ENCODE assay signal across 30 cellular contexts in the genomic region with DNA sequence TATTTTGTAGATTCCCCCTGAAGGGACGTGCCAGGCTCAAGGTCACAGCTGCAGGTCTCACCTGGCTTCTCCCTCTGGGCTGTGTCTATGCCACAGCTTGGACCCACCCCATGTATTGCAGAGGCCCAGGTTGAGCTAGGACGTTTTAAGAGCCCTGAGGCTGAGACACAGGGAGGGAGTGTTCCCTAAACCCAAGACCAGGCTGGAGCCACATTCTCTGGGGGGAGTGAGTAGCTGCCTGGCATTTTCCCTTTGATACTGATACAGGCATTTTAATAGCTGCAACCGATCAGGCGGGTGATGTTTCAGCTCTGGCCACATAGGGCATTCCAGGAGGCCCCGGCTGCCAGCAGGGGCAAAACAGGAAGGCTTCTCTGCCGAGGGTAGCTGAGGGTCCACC. TPM values are rescaled to one million over a fixed set of nuclear protein-coding genes. Genes with fewer than 3 reads are reported as not detected.
"Had no signal": no experiment of that assay in that cellular context is flagged by ENCODE, and none has a peak within 500 bp of the region (broad histone marks: within the 10 kb centered on the region; RNA-seq: fewer than 3 reads in every experiment).

No MANE protein-coding gene starts in this region.

- H3K4me1 ChIP-seq: adrenal gland, breast epithelium had no signal

- H3K36me3 ChIP-seq: adrenal gland, breast epithelium, cardiac muscle cell, WERI-Rb-1 had no signal

- H3K9me3 ChIP-seq: adrenal gland, breast epithelium had no signal

- H3K27ac ChIP-seq: adrenal gland, breast epithelium, cardiac muscle cell, coronary artery, dorsolateral prefrontal cortex, WERI-Rb-1 had no signal

- H3K4me3 ChIP-seq: adrenal gland, breast epithelium, cardiac muscle cell, coronary artery, dorsolateral prefrontal cortex had no signal

- ATAC-seq: activated CD4-positive, CD25-positive, alpha-beta regulatory T cell treated with anti-CD3 and anti-CD28 coated beads, Interleukin-2, amount 50 U/mL, for 24 hours; activated CD8-positive, alpha-beta T cell treated with anti-CD3 and anti-CD28 coated beads for 36 hours; activated naive CD8-positive, alpha-beta T cell treated with anti-CD3 and anti-CD28 coated beads, Interleukin-2, amount 50 U/mL, for 24 hours; activated T-cell treated with anti-CD3 and anti-CD28 coated beads, Interleukin-2, amount 50 U/mL, for 4 hours; activated T-helper 17 cell treated with anti-CD3 and anti-CD28 coated beads, Interleukin-2, amount 50 U/mL, for 72 hours; esophagus mucosa; T-helper 17 cell had no signal

- DNase-seq: activated B cell treated with CpG ODN at 0.5 μM for 24 hours; activated CD4-positive, alpha-beta T cell treated with anti-CD3 and anti-CD28 coated beads for 48 hours; activated CD4-positive, alpha-beta T cell treated with anti-CD3 and anti-CD28 coated beads, Interleukin-2, amount 50 U/mL, for 1 hour; activated CD4-positive, alpha-beta T cell treated with anti-CD3 and anti-CD28 coated beads, Interleukin-2, amount 50 U/mL, for 48 hours; activated CD8-positive, alpha-beta memory T cell treated with anti-CD3 and anti-CD28 coated beads for 24 hours; activated CD8-positive, alpha-beta T cell treated with anti-CD3 and anti-CD28 coated beads for 36 hours; activated effector memory CD4-positive, alpha-beta T cell treated with Interleukin-2 at 50 U/mL for 16 hours; activated naive CD4-positive, alpha-beta T cell treated with anti-CD3 and anti-CD28 coated beads for 36 hours; activated naive CD8-positive, alpha-beta T cell treated with anti-CD3 and anti-CD28 coated beads for 36 hours; activated naive CD8-positive, alpha-beta T cell treated with anti-CD3 and anti-CD28 coated beads, Interleukin-2, amount 50 U/mL, for 24 hours; activated T-cell treated with anti-CD3 and anti-CD28 coated beads, Interleukin-2, amount 50 U/mL, for 4 hours; adrenal gland; amygdala; aorta; central memory CD4-positive, alpha-beta T cell; dorsolateral prefrontal cortex; effector memory CD4-positive, alpha-beta T cell; endodermal cell; foreskin fibroblast; glutamatergic neuron; T-helper 1 cell; T-helper 17 cell; T1000; WERI-Rb-1 had no signal

- H3K27me3 ChIP-seq: adrenal gland, breast epithelium, cardiac muscle cell had no signal

RNA-seq across cellular contexts. Expression of a gene that starts 13.4 kb away (rescaled TPM):
- total RNA-seq: activated B cell treated with CpG ODN at 0.5 μM for 24 hours; activated CD8-positive, alpha-beta T cell treated with anti-CD3 and anti-CD28 coated beads for 36 hours; activated naive CD4-positive, alpha-beta T cell treated with anti-CD3 and anti-CD28 coated beads for 36 hours; activated naive CD8-positive, alpha-beta T cell treated with anti-CD3 and anti-CD28 coated beads for 36 hours; activated T-cell treated with anti-CD3 and anti-CD28 coated beads, Interleukin-2, amount 50 U/mL, for 4 hours; activated T-helper 17 cell treated with anti-CD3 and anti-CD28 coated beads, Interleukin-2, amount 50 U/mL, for 72 hours; T-helper 17 cell had no signal
